ENCODE assay signal across 8 cellular contexts in the genomic region with DNA sequence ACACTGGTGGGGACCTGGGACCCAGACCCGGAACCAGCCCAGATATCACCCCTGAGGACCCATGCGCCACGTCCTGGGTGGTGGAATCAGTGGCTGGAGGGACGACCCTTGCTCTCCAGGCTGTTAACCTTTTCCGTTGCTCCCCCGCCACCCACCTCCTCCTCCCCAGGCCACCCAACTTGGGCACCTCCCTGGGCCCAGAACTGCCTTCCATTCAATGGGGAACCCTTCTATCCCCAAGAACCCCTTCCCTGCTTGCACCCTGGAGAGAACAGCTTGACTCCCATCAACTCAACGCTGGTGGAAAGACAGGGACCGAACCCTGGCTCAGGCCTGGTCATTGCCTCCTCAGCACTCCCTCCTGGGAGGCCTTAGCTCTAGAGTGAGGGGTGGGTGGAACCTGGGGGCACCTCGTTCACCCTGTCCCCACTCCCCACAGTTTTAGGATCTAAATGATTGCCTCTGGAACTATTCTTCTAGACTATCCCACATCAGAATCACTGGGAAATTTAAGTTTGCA. TPM values are rescaled to one million over a fixed set of nuclear protein-coding genes. Genes with fewer than 3 reads are reported as not detected.
DNase-seq lines count a peak whose midpoint lies in the region; ATAC-seq and TF ChIP-seq lines count a peak whose summit lies in the region.

No MANE protein-coding gene starts in this region.

- POLR2A ChIA-PET in WTC11 (lab: Charles Lee), result interaction anchor here (1.0 to 3.2 kb wide), 5 partner anchors 14 to 40 kb away, joined by 3 to 29 read pairs (median 8); partner anchors contain the start of genes MMP25, TNFRSF12A and ZSCAN10

- H4K20me1 ChIP-seq in H9 (ENCODE audit: control insufficient read depth, insufficient read depth, insufficient read length), result no peaks in the 10 kb centered on the region

- H4K91ac ChIP-seq in H9 (ENCODE audit: insufficient read length, low read depth, low read length), result no peak overlapping the region

- no CpG with 5 or more reads among the region's 9 CpGs for WGBS in H9 (ENCODE audit: extremely low coverage, insufficient read length, low lambda C conversion rate)
- 52% methylated on average over 9 of the region's 9 CpGs for WGBS in right cardiac atrium
- WGBS in spleen, 5 donors, result 45 to 60% (median 55%) methylated on average over 8 to 9 of the region's 9 CpGs

- H3K4me3 ChIP-seq in right cardiac atrium (ENCODE audit: low read length), result peak overlapping the region; percentile 56
- peak overlapping the region; percentile 71 to 97 (median 80) for H3K4me3 ChIP-seq in spleen

- no peaks in the 10 kb centered on the region for H3K79me2 ChIP-seq in H9 (ENCODE audit: insufficient read depth, low read length)

- H2BK5ac ChIP-seq in H9 (ENCODE audit: insufficient read length, low read length), result no peak overlapping the region

- peak overlapping the region; percentile 33 for H3K4me2 ChIP-seq in H9 (ENCODE audit: insufficient read depth, insufficient read length, low read length)

- no peak overlapping the region for H4K8ac ChIP-seq in H9 (replicated peaks; ENCODE audit: insufficient read length, low read depth, low read length)

- DNase-seq in H9 (no peak), WTC11 (ENCODE audit: low spot score) (no peak), right cardiac atrium (no peak), spleen (no peak), NCI-H1105 (lab: John Stamatoyannopoulos, UW) (no peak), GM20000 (ENCODE audit: low spot score) (no peak)
- no peak for DNase-seq in stimulated activated naive CD4-positive, alpha-beta T cell treated with Interleukin-2 at 50 U/mL for 16 hours (lab: John Stamatoyannopoulos, UW)
- no peak for DNase-seq in activated CD4-positive, alpha-beta T cell treated with anti-CD3 and anti-CD28 coated beads for 1 hour

- H3K27ac ChIP-seq in H9 (ENCODE audit: insufficient read length, low read depth, low read length) (no peak overlapping the region), right cardiac atrium (ENCODE audit: low read length) (peak overlapping the region; percentile 74), spleen (peak overlapping the region; percentile 86 to 96 (median 90))

- H3K4me3 Mint-ChIP-seq in H9 (peak overlapping the region; percentile 60 to 74), WTC11 (peak overlapping the region; percentile 68)

- peaks cover 32% of the 10 kb centered on the region for H3K27me3 Mint-ChIP-seq in H9 (ENCODE audit: low read depth)
- peaks cover 3% of the 10 kb centered on the region; the same call in 1 of the 2 replicates for H3K27me3 Mint-ChIP-seq in WTC11 (ENCODE audit: low read depth)

- no peak overlapping the region for H2AK5ac ChIP-seq in H9 (ENCODE audit: insufficient read length, low read length)

- H3K27ac Mint-ChIP-seq in H9 (peak overlapping the region in 2 of 3 experiments; percentile 53 to 61; a peak in 2 of 7 replicates), WTC11 (peak overlapping the region; percentile 79)

- no peak for TF ChIP-seq POLR2A in spleen (IDR thresholded peaks at IDR 0.05)

- H3K9ac ChIP-seq in H9 (ENCODE audit: extremely low read depth, insufficient read length, low read length), result no peak overlapping the region

- H3K18ac ChIP-seq in H9 (ENCODE audit: insufficient read length, low read depth, low read length), result peak overlapping the region; percentile 1

- intact Hi-C loops in right cardiac atrium (cut with DNase I), result loop anchor here in 3 of 4 donors (5.0 to 10.0 kb wide), 4 partner anchors 48 to 105 kb away; partner anchors contain the start of gene ZNF205 (in 1 of the 3)
- intact Hi-C loops in spleen (cut with DNase I; ENCODE audit: low total_unique reads), result loop anchor here (5.0 to 10.0 kb wide), 2 partner anchors 68 to 105 kb away; no protein-coding TSS in a partner anchor

- H3K56ac ChIP-seq in H9 (ENCODE audit: insufficient read length, low read depth, low read length), result no peak overlapping the region

- no peak overlapping the region for H3T11ph ChIP-seq in H9 (ENCODE audit: low read length)

- no peak overlapping the region for H3K23ac ChIP-seq in H9 (ENCODE audit: insufficient read length, low read depth, low read length)

- no peak for TF ChIP-seq CTCF in H9 (conservative IDR thresholded peaks at IDR 0.05)
- TF ChIP-seq CTCF in WTC11 (IDR thresholded peaks at IDR 0.05), result no peak
- no peak for TF ChIP-seq CTCF in spleen (IDR thresholded peaks at IDR 0.05 in 8 of 11, conservative IDR thresholded peaks at IDR 0.05 in 3 of 11)
- TF ChIP-seq CTCF in GM20000 (IDR thresholded peaks at IDR 0.05; ENCODE audit: extremely low read depth, missing control alignments), result no peak

- H3K79me1 ChIP-seq in H9 (ENCODE audit: insufficient read depth, low read depth, low read length, poor library complexity, severe bottlenecking), result no peaks in the 10 kb centered on the region

- H3K36me3 ChIP-seq in spleen, result peaks cover 0 to 36% (median 0%) of the 10 kb centered on the region in 6 donors

- H3K4me1 ChIP-seq in H9 (ENCODE audit: insufficient read depth, low read length), result no peaks in the 10 kb centered on the region
- peaks cover 5% of the 10 kb centered on the region for H3K4me1 ChIP-seq in right cardiac atrium (ENCODE audit: control insufficient read depth, insufficient read depth, low read length)
- H3K4me1 ChIP-seq in spleen, result peaks cover 20 to 99% (median 67%) of the 10 kb centered on the region in 6 donors

- CTCF ChIA-PET in WTC11 (lab: Charles Lee), result interaction anchor here (0.6 to 3.6 kb wide), 35 partner anchors 8 to 205 kb away, joined by 3 to 109 read pairs (median 16); partner anchors contain the start of genes BICDL2, CLDN6, MMP25 and TNFRSF12A

- no peak overlapping the region for H3K4ac ChIP-seq in H9 (ENCODE audit: low read depth, low read length)

- H3K27me3 ChIP-seq in H9 (ENCODE audit: insufficient read depth, low read length), result no peaks in the 10 kb centered on the region
- H3K27me3 ChIP-seq in right cardiac atrium (ENCODE audit: control insufficient read depth, insufficient read depth), result no peaks in the 10 kb centered on the region
- no peaks in the 10 kb centered on the region for H3K27me3 ChIP-seq in spleen (replicated peaks in 1 of 7)

- no peak overlapping the region for H2BK12ac ChIP-seq in H9 (ENCODE audit: insufficient read length, low read depth, low read length)

- H3K36me3 Mint-ChIP-seq in H9 (ENCODE audit: insufficient read depth in 1 of 3, low read depth in 3 of 3) (peaks cover 4 to 11% (median 7%) of the 10 kb centered on the region in 3 experiments; a peak in 6 of 7 replicates), WTC11 (no peaks in the 10 kb centered on the region)

- ATAC-seq in WTC11 (no peak), right cardiac atrium (no peak)

- H3K9me3 Mint-ChIP-seq in H9 (no peaks in the 10 kb centered on the region; a peak in 2 of 5 replicates), WTC11 (no peaks in the 10 kb centered on the region)

- H3K23me2 ChIP-seq in H9 (ENCODE audit: insufficient read length, low read depth, low read length, poor library complexity, severe bottlenecking), result peaks cover 14% of the 10 kb centered on the region

- H2BK120ac ChIP-seq in H9 (ENCODE audit: low read depth, low read length, poor library complexity, severe bottlenecking), result no peak overlapping the region

- H2AFZ ChIP-seq in H9 (ENCODE audit: low read length), result no peak overlapping the region

- H3K4me1 Mint-ChIP-seq in H9 (peaks cover 31 to 40% of the 10 kb centered on the region in 2 experiments), WTC11 (peaks cover 31% of the 10 kb centered on the region)

- no peak overlapping the region for H2BK15ac ChIP-seq in H9 (ENCODE audit: low read depth, low read length)

- peak overlapping the region; percentile 7; the same call in 1 of the 2 replicates for H3K14ac ChIP-seq in H9 (ENCODE audit: insufficient read depth, low read length)

- H3K9me3 ChIP-seq in H9 (ENCODE audit: control insufficient read depth, low read depth, low read length), result no peaks in the 10 kb centered on the region
- H3K9me3 ChIP-seq in right cardiac atrium (ENCODE audit: control insufficient read depth, low read length), result no peaks in the 10 kb centered on the region
- no peaks in the 10 kb centered on the region for H3K9me3 ChIP-seq in spleen

- no peak overlapping the region for H4K5ac ChIP-seq in H9 (ENCODE audit: insufficient read length, low read depth, low read length)

- H2BK20ac ChIP-seq in H9 (ENCODE audit: low read depth, low read length, poor library complexity, severe bottlenecking), result no peak overlapping the region

RNA-seq across cellular contexts. Expression of gene IL32, which starts 5.7 kb away (rescaled TPM):
- total RNA-seq in H9 (2021) (2.0 and 2.6 TPM in 2 replicates), WTC11 (2021) (3.5 to 4.7 TPM (median 3.6 TPM) in 3 replicates), right cardiac atrium (10 to 100 TPM; 27.5 to 55.0 (median 37.8) TPM), spleen (100 to 1,000 TPM; 171 to 414 (median 309) TPM)
- polyA plus RNA-seq in right cardiac atrium (62.8 TPM), spleen (100 to 1,000 TPM; 256 to 624 (median 277) TPM)

RNA-seq across cellular contexts. Expression of gene MMP25, which starts 13.4 kb away (rescaled TPM):
- total RNA-seq in H9 (2021), result 13.5 and 14.2 TPM in 2 replicates
- 41.2 to 49.0 TPM (median 43.3 TPM) in 3 replicates for total RNA-seq in WTC11 (2021)
- 1 to 10 TPM in 2 of 4 donors, under 1 TPM in 2; 0.72 to 1.7 (median 0.95) TPM for total RNA-seq in right cardiac atrium
- 0.68 TPM for polyA plus RNA-seq in right cardiac atrium
- total RNA-seq in spleen, result 100 to 1,000 TPM in 4 of 7 donors, 10 to 100 TPM in 3; 24.3 to 282 (median 113) TPM
- 10 to 100 TPM in 2 of 3 donors, 1 to 10 TPM in 1; 2.7 to 45.0 (median 41.9) TPM for polyA plus RNA-seq in spleen

RNA-seq across cellular contexts. Expression of gene BICDL2, which starts 23.0 kb away (rescaled TPM):
- 13.5 TPM in 2 replicates for total RNA-seq in H9 (2021)
- 27.3 to 28.5 TPM (median 28.2 TPM) in 3 replicates for total RNA-seq in WTC11 (2021)
- not detected for total RNA-seq in right cardiac atrium
- polyA plus RNA-seq in right cardiac atrium, result not detected
- under 1 TPM in 4 of 7 donors, not detected in 3; 0.30 to 0.77 (median 0.32) TPM for total RNA-seq in spleen
- polyA plus RNA-seq in spleen, result under 1 TPM; 0.03 to 0.22 (median 0.15) TPM

RNA-seq across cellular contexts. Expression of gene THOC6, which starts 35.9 kb away (rescaled TPM):
- total RNA-seq in H9 (2021), result 65.7 and 68.2 TPM in 2 replicates
- 76.5 to 94.2 TPM (median 88.7 TPM) in 3 replicates for total RNA-seq in WTC11 (2021)
- 10 to 100 TPM; 11.1 to 13.7 (median 13.0) TPM for total RNA-seq in right cardiac atrium
- polyA plus RNA-seq in right cardiac atrium, result 13.1 TPM
- total RNA-seq in spleen, result 10 to 100 TPM; 19.3 to 30.4 (median 26.3) TPM
- 10 to 100 TPM; 40.7 to 57.2 (median 41.0) TPM for polyA plus RNA-seq in spleen

RNA-seq across cellular contexts. Expression of gene HCFC1R1, which starts 36.0 kb away (rescaled TPM):
- total RNA-seq in H9 (2021) (61.1 and 61.3 TPM in 2 replicates), WTC11 (2021) (76.0 to 84.0 TPM (median 83.2 TPM) in 3 replicates), right cardiac atrium (10 to 100 TPM; 43.7 to 80.5 (median 64.6) TPM), spleen (10 to 100 TPM; 15.5 to 30.8 (median 21.6) TPM)
- polyA plus RNA-seq in right cardiac atrium (122 TPM), spleen (10 to 100 TPM; 60.5 to 74.5 (median 62.8) TPM)
